In genomic region chr6:35670453-35670852, GRCh38 we compare ENCODE assay signal across 1 cellular context.
A peak's percentile ranks its signal among the peaks of the same experiment; 100 is the strongest.
TF ChIP-seq lines count a peak whose summit lies in the region.

No MANE protein-coding gene starts in this region.

TF ChIP-seq in GM12878, 131 proteins besides CTCF, POLR2A, EP300 and RAD21:
- TF ChIP-seq NBN (IDR thresholded peaks at IDR 0.05) = 0 out of 2 replicates have a peak, but pooled peaks have one; percentile 17
- peak; percentile 84 for TF ChIP-seq MLLT1 (IDR thresholded peaks at IDR 0.05)
